Comparison of ENCODE assay signal across 1 cellular context in the genomic region with DNA sequence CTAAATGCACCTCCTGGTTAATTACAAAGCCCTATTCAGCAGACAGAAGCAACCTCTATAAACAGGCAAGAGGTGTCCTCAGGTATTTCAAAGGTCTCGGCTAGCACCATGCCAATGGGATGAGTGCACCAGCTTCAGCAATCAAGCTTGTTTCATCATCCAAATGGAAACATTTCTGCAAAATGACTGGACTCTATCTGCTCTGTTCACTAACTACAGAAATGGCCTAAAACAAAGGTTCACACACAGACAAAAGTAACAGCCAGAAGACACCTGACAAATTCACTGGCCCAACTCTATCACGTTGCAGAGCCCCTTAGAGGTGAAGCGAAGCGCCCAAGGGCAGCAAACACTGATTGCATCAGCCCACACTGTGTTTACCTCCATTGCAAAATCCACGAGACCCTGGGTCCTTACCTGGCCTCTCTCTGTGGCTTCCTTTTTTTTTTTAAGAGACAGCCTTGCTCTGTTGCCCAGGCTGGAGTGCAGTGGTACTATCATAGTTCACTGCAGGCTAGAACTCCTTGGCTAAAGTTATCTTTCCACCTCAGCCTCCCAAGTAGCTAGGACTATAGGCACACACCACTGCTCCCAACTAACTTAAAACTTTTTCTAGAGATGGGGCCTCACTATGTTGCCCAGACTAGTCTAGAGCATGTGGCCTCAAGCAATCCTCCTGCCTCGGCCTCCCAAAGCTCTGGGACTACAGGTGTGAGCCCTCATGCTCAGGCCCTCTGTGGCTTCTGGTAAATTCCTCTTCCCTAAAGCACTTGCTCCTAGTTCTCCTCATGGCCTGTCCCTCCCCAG.
TF ChIP-seq lines count a peak whose summit lies in the region.

No MANE protein-coding gene starts in this region.

TF ChIP-seq in HepG2, 621 proteins besides CTCF, POLR2A, EP300 and RAD21 (continued from another document):
- TF ChIP-seq ZNF746 (CRISPR knock-in tag; IDR thresholded peaks at IDR 0.05): 0 out of 2 replicates have a peak, but pooled peaks have one; percentile 59
- TF ChIP-seq ZNF569 (CRISPR knock-in tag; IDR thresholded peaks at IDR 0.05; ENCODE audit: borderline replicate concordance): no peak
- TF ChIP-seq, protein P1, sequence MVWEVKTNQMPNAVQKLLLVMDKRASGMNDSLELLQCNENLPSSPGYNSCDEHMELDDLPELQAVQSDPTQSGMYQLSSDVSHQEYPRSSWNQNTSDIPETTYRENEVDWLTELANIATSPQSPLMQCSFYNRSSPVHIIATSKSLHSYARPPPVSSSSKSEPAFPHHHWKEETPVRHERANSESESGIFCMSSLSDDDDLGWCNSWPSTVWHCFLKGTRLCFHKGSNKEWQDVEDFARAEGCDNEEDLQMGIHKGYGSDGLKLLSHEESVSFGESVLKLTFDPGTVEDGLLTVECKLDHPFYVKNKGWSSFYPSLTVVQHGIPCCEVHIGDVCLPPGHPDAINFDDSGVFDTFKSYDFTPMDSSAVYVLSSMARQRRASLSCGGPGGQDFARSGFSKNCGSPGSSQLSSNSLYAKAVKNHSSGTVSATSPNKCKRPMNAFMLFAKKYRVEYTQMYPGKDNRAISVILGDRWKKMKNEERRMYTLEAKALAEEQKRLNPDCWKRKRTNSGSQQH (CRISPR knock-in tag; IDR thresholded peaks at IDR 0.05; ENCODE audit: low read depth): no peak
- TF ChIP-seq RARG (CRISPR knock-in tag; IDR thresholded peaks at IDR 0.05; ENCODE audit: low read depth): no peak
- TF ChIP-seq CBX2 (IDR thresholded peaks at IDR 0.05; ENCODE audit: low read depth, low read length): no peak
- TF ChIP-seq CBX2 (CRISPR knock-in tag; IDR thresholded peaks at IDR 0.05; ENCODE audit: low read depth): no peak
- TF ChIP-seq EED (CRISPR knock-in tag; IDR thresholded peaks at IDR 0.05): no peak
- TF ChIP-seq, protein P2, sequence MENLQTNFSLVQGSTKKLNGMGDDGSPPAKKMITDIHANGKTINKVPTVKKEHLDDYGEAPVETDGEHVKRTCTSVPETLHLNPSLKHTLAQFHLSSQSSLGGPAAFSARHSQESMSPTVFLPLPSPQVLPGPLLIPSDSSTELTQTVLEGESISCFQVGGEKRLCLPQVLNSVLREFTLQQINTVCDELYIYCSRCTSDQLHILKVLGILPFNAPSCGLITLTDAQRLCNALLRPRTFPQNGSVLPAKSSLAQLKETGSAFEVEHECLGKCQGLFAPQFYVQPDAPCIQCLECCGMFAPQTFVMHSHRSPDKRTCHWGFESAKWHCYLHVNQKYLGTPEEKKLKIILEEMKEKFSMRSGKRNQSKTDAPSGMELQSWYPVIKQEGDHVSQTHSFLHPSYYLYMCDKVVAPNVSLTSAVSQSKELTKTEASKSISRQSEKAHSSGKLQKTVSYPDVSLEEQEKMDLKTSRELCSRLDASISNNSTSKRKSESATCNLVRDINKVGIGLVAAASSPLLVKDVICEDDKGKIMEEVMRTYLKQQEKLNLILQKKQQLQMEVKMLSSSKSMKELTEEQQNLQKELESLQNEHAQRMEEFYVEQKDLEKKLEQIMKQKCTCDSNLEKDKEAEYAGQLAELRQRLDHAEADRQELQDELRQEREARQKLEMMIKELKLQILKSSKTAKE (CRISPR knock-in tag; IDR thresholded peaks at IDR 0.05; ENCODE audit: borderline replicate concordance): no peak; the same call in 1 of the 2 replicates
- peak; percentile 82; the same call in 1 of the 2 replicates for TF ChIP-seq NR2C2 (CRISPR knock-in tag; IDR thresholded peaks at IDR 0.05; ENCODE audit: borderline replicate concordance)
- peak; percentile 66; the same call in 1 of the 2 replicates for TF ChIP-seq ZNF788 (CRISPR knock-in tag; IDR thresholded peaks at IDR 0.05; ENCODE audit: borderline replicate concordance)
- TF ChIP-seq, protein P3, sequence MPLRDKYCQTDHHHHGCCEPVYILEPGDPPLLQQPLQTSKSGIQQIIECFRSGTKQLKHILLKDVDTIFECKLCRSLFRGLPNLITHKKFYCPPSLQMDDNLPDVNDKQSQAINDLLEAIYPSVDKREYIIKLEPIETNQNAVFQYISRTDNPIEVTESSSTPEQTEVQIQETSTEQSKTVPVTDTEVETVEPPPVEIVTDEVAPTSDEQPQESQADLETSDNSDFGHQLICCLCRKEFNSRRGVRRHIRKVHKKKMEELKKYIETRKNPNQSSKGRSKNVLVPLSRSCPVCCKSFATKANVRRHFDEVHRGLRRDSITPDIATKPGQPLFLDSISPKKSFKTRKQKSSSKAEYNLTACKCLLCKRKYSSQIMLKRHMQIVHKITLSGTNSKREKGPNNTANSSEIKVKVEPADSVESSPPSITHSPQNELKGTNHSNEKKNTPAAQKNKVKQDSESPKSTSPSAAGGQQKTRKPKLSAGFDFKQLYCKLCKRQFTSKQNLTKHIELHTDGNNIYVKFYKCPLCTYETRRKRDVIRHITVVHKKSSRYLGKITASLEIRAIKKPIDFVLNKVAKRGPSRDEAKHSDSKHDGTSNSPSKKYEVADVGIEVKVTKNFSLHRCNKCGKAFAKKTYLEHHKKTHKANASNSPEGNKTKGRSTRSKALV (CRISPR knock-in tag; IDR thresholded peaks at IDR 0.05): no peak
- no peak for TF ChIP-seq PHF8 (CRISPR knock-in tag; IDR thresholded peaks at IDR 0.05)
- no peak for TF ChIP-seq ELF4 (CRISPR knock-in tag; IDR thresholded peaks at IDR 0.05; ENCODE audit: borderline replicate concordance)
- TF ChIP-seq, protein P4, sequence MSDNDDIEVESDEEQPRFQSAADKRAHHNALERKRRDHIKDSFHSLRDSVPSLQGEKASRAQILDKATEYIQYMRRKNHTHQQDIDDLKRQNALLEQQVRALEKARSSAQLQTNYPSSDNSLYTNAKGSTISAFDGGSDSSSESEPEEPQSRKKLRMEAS (IDR thresholded peaks at IDR 0.05): peak; percentile 71
